ENCODE assay signal across 17 cellular contexts in genomic region chr1:37482004-37482785, GRCh38. TPM values are rescaled to one million over a fixed set of nuclear protein-coding genes. Genes with fewer than 3 reads are reported as not detected.
DNase-seq lines count a peak whose midpoint lies in the region; ATAC-seq, FAIRE-seq and TF ChIP-seq lines count a peak whose summit lies in the region.
"Had no signal": no experiment of that assay in that cellular context is flagged by ENCODE, and none has a peak within 500 bp of the region (broad histone marks: within the 10 kb centered on the region; RNA-seq: fewer than 3 reads in every experiment).

No MANE protein-coding gene starts in this region.

- H3K27me3 Mint-ChIP-seq in activated T-cell treated with anti-CD3 and anti-CD28 coated beads, Interleukin-2, amount 50 U/mL, for 72 hours (ENCODE audit: low read depth) = no peaks in the 10 kb centered on the region
- no peaks in the 10 kb centered on the region for H3K27me3 Mint-ChIP-seq in activated B cell treated with CpG ODN at 0.5 μM for 24 hours
- H3K27me3 Mint-ChIP-seq in stimulated activated naive B cell treated with anti-CD40 and anti-IgM and Interleukin-4, amounts not matched to agents 10 μg/mL and 1 μg/mL and 100 μg/mL, for 72 hours = no peaks in the 10 kb centered on the region

- peaks cover 62% of the 10 kb centered on the region for H3K36me3 ChIP-seq in HAP-1 (replicated peaks)

- peaks cover 54% of the 10 kb centered on the region for H3K4me1 Mint-ChIP-seq in activated T-cell treated with anti-CD3 and anti-CD28 coated beads, Interleukin-2, amount 50 U/mL, for 72 hours (ENCODE audit: low read depth)
- peaks cover 68% of the 10 kb centered on the region for H3K4me1 Mint-ChIP-seq in activated B cell treated with CpG ODN at 0.5 μM for 24 hours
- peaks cover 42 to 65% of the 10 kb centered on the region in 2 donors for H3K4me1 Mint-ChIP-seq in stimulated activated naive B cell treated with anti-CD40 and anti-IgM and Interleukin-4, amounts not matched to agents 10 μg/mL and 1 μg/mL and 100 μg/mL, for 72 hours

- in situ Hi-C loops in HAP-1 (cut with MboI; ENCODE audit: low sequenced_read_pairs) = no loop called here

- peak overlapping the region; percentile 99 for H3K27ac ChIP-seq in epithelial cell of prostate

- no peaks in the 10 kb centered on the region for H3K9me3 ChIP-seq in HAP-1
- H3K9me3 ChIP-seq: heart left ventricle had no signal

- H3K27ac Mint-ChIP-seq in activated T-cell treated with anti-CD3 and anti-CD28 coated beads, Interleukin-2, amount 50 U/mL, for 72 hours = peak overlapping the region; percentile 95
- H3K27ac Mint-ChIP-seq in activated B cell treated with CpG ODN at 0.5 μM for 24 hours = peak overlapping the region; percentile 70
- H3K27ac Mint-ChIP-seq in stimulated activated naive B cell treated with anti-CD40 and anti-IgM and Interleukin-4, amounts not matched to agents 10 μg/mL and 1 μg/mL and 100 μg/mL, for 72 hours = peak overlapping the region; percentile 90

- CTCF ChIA-PET in activated B cell treated with CpG ODN at 0.5 μM for 24 hours (lab: Charles Lee) = interaction anchor here (0.5 kb wide), 1 partner anchor 80 kb away, joined by 3 read pairs; no protein-coding TSS in a partner anchor

- TF ChIP-seq CTCF in activated B cell treated with CpG ODN at 0.5 μM for 24 hours (IDR thresholded peaks at IDR 0.05) = no peak

- POLR2A ChIA-PET in activated B cell treated with CpG ODN at 0.5 μM for 24 hours (lab: Charles Lee) = interaction anchor here (0.6 to 0.9 kb wide), 2 partner anchors 10 to 12 kb away, joined by 3 to 4 read pairs; no protein-coding TSS in a partner anchor

- ATAC-seq in activated T-cell treated with anti-CD3 and anti-CD28 coated beads, Interleukin-2, amount 50 U/mL, for 72 hours (replicated peaks in 1 of 2) = no peak
- ATAC-seq in activated B cell treated with CpG ODN at 0.5 μM for 24 hours (ENCODE audit: low read depth) (no peak), GM21390 (IDR thresholded peaks at IDR 0.05; ENCODE audit: unreplicated experiment) (no peak)
- ATAC-seq in stimulated activated naive B cell treated with anti-CD40 and anti-IgM and Interleukin-4, amounts not matched to agents 10 μg/mL and 1 μg/mL and 100 μg/mL, for 72 hours (replicated peaks) = no peak
- ATAC-seq: heart left ventricle, left ventricle myocardium superior had no signal

- no peak overlapping the region for H3K4me3 ChIP-seq in HAP-1
- H3K4me3 ChIP-seq: heart left ventricle had no signal

- intact Hi-C loops in activated B cell treated with CpG ODN at 0.5 μM for 24 hours (cut with micrococcal nuclease) = no loop called here

- no peaks in the 10 kb centered on the region for H3K9me3 Mint-ChIP-seq in activated T-cell treated with anti-CD3 and anti-CD28 coated beads, Interleukin-2, amount 50 U/mL, for 72 hours
- no peaks in the 10 kb centered on the region for H3K9me3 Mint-ChIP-seq in activated B cell treated with CpG ODN at 0.5 μM for 24 hours
- no peaks in the 10 kb centered on the region for H3K9me3 Mint-ChIP-seq in stimulated activated naive B cell treated with anti-CD40 and anti-IgM and Interleukin-4, amounts not matched to agents 10 μg/mL and 1 μg/mL and 100 μg/mL, for 72 hours

- peak overlapping the region; percentile 85 to 91 for H3K4me3 Mint-ChIP-seq in activated T-cell treated with anti-CD3 and anti-CD28 coated beads, Interleukin-2, amount 50 U/mL, for 72 hours
- no peak overlapping the region for H3K4me3 Mint-ChIP-seq in activated B cell treated with CpG ODN at 0.5 μM for 24 hours
- peak overlapping the region; percentile 28 to 29 for H3K4me3 Mint-ChIP-seq in stimulated activated naive B cell treated with anti-CD40 and anti-IgM and Interleukin-4, amounts not matched to agents 10 μg/mL and 1 μg/mL and 100 μg/mL, for 72 hours

- no peaks in the 10 kb centered on the region for H3K27me3 ChIP-seq in HAP-1 (ENCODE audit: low read depth)
- H3K27me3 ChIP-seq: heart left ventricle had no signal

- peaks cover 23 to 24% of the 10 kb centered on the region in 2 donors for H3K36me3 Mint-ChIP-seq in activated T-cell treated with anti-CD3 and anti-CD28 coated beads, Interleukin-2, amount 50 U/mL, for 72 hours (ENCODE audit: insufficient read depth in 2 of 2)
- H3K36me3 Mint-ChIP-seq in activated B cell treated with CpG ODN at 0.5 μM for 24 hours (ENCODE audit: low read depth) = peaks cover 73% of the 10 kb centered on the region
- peaks cover 53 to 57% of the 10 kb centered on the region in 2 donors for H3K36me3 Mint-ChIP-seq in stimulated activated naive B cell treated with anti-CD40 and anti-IgM and Interleukin-4, amounts not matched to agents 10 μg/mL and 1 μg/mL and 100 μg/mL, for 72 hours

- no peak for FAIRE-seq in urothelium cell line (lab: Jason Lieb, UNC)
- FAIRE-seq: bronchial epithelial cell, endothelial cell of umbilical vein, H1, HTR-8/SVneo had no signal

- H3K4me1 ChIP-seq in HAP-1 = no peaks in the 10 kb centered on the region

- peak in 1 of 2 donors; percentile 4 for DNase-seq in activated T-cell treated with anti-CD3 and anti-CD28 coated beads, Interleukin-2, amount 50 U/mL, for 72 hours
- DNase-seq in activated T-cell treated with anti-CD3 and anti-CD28 coated beads, Interleukin-2, amount 50 U/mL, for 48 hours = no peak
- DNase-seq in activated B cell treated with CpG ODN at 0.5 μM for 24 hours (no peak), epithelial cell of prostate (ENCODE audit: low read depth, low spot score) (no peak), HAP-1 (ENCODE audit: low spot score in 2 of 2) (no peak), urothelium cell line (ENCODE audit: low spot score) (no peak)
- no peak for DNase-seq in stimulated activated naive B cell treated with anti-CD40 and anti-IgM and Interleukin-4, amounts not matched to agents 10 μg/mL and 1 μg/mL and 100 μg/mL, for 72 hours
- DNase-seq: heart left ventricle, left ventricle myocardium superior, NCI-H1092 treated with DMSO at 0.1 percent for 48 hours, NCI-H446, OCI-M1 had no signal

RNA-seq across cellular contexts. Expression of gene ZC3H12A, which starts 7.8 kb away (rescaled TPM):
- total RNA-seq in activated T-cell treated with anti-CD3 and anti-CD28 coated beads, Interleukin-2, amount 50 U/mL, for 72 hours = 10 to 100 TPM; 33.5 to 46.1 TPM
- 140 and 145 TPM in 2 replicates for total RNA-seq in activated B cell treated with CpG ODN at 0.5 μM for 24 hours

RNA-seq across cellular contexts. Expression of gene MEAF6, which starts 32.4 kb away (rescaled TPM):
- 100 to 1,000 TPM; 105 to 108 TPM for total RNA-seq in activated T-cell treated with anti-CD3 and anti-CD28 coated beads, Interleukin-2, amount 50 U/mL, for 72 hours
- total RNA-seq in activated B cell treated with CpG ODN at 0.5 μM for 24 hours = 59.9 and 66.5 TPM in 2 replicates
